Comparison of ENCODE assay signal across 14 cellular contexts in the genomic region with DNA sequence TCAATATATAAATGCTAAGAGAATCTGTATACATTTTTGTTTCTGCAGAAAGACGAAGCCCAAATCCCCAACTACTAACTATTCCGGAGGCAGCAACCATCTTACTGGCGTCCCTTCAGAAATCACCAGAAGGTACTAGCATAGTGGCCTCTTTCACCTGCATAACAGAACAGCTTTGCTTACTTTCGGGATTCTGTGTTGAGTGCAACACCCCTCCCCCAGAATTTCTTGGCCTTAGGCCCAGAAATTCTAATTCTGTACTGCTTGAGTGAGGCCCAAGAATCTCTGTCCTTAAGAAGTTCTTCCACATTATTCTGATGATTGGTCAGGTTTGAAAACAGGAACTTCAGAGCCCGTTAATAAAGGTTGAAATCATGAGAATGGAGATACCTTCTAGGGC. TPM values are rescaled to one million over a fixed set of nuclear protein-coding genes. Genes with fewer than 3 reads are reported as not detected.
A peak's percentile ranks its signal among the peaks of the same experiment; 100 is the strongest.
DNase-seq lines count a peak whose midpoint lies in the region; ATAC-seq and TF ChIP-seq lines count a peak whose summit lies in the region.
"Had no signal": no experiment of that assay in that cellular context is flagged by ENCODE, and none has a peak within 500 bp of the region (broad histone marks: within the 10 kb centered on the region; RNA-seq: fewer than 3 reads in every experiment).

No MANE protein-coding gene starts in this region.

- H3K27ac ChIP-seq in PC-3 (ENCODE audit: low read length) (no peak overlapping the region), heart left ventricle (peak overlapping the region in 11 of 12 donors; percentile 18 to 89 (median 81))
- H3K27ac ChIP-seq: 22Rv1 had no signal

- H3K9me3 ChIP-seq in PC-3 (ENCODE audit: low read length) = no peaks in the 10 kb centered on the region
- peaks cover 0 to 7% (median 0%) of the 10 kb centered on the region in 12 donors for H3K9me3 ChIP-seq in heart left ventricle

- 36 to 53% (median 50%) methylated on average over 5 of the region's 5 CpGs for WGBS in heart left ventricle, 4 donors

- TF ChIP-seq CTCF in PC-3 (conservative IDR thresholded peaks at IDR 0.05; ENCODE audit: low read depth, low read length) (no peak), heart left ventricle (IDR thresholded peaks at IDR 0.05) (no peak), progenitor cell of endocrine pancreas (IDR thresholded peaks at IDR 0.05; ENCODE audit: unreplicated experiment) (no peak), GM13977 (IDR thresholded peaks at IDR 0.05; ENCODE audit: extremely low read depth, insufficient read depth, missing control alignments) (no peak)

- DNase-seq in DMS 273 (lab: John Stamatoyannopoulos, UW; ENCODE audit: unreplicated experiment) = peak; percentile 2
- DNase-seq in DMS 273 treated with DMSO at 0.1 percent for 48 hours (lab: John Stamatoyannopoulos, UW) = no peak
- DNase-seq in PC-3 = peak; percentile 11
- peak in 2 of 5 donors; percentile 22 to 32 for DNase-seq in heart left ventricle
- DNase-seq in progenitor cell of endocrine pancreas (ENCODE audit: low spot score, unreplicated experiment) = no peak
- no peak for DNase-seq in GM13977 (ENCODE audit: low spot score)
- DNase-seq: activated CD4-positive, alpha-beta T cell treated with anti-CD3 and anti-CD28 coated beads for 48 hours; COR-L47; erythroblast; NCI-H2107 had no signal

- H3K27me3 Mint-ChIP-seq in progenitor cell of endocrine pancreas = peaks cover 46% of the 10 kb centered on the region

- no peaks in the 10 kb centered on the region for H3K9me2 ChIP-seq in PC-3 (replicated peaks; ENCODE audit: low read length)

- H3K36me3 Mint-ChIP-seq in progenitor cell of endocrine pancreas (ENCODE audit: insufficient read depth) = peaks cover 3% of the 10 kb centered on the region

- H3K36me3 ChIP-seq in PC-3 (ENCODE audit: low read depth, low read length) = no peaks in the 10 kb centered on the region
- H3K36me3 ChIP-seq in heart left ventricle = peaks cover 0 to 4% (median 0%) of the 10 kb centered on the region in 9 donors

- H3K4me2 ChIP-seq in PC-3 (ENCODE audit: low read length) = no peak overlapping the region

- H3K4me1 ChIP-seq in PC-3 (ENCODE audit: insufficient read depth, low read length) (peaks cover 13% of the 10 kb centered on the region; the same call in 1 of the 2 replicates), heart left ventricle (peaks cover 0 to 23% (median 5%) of the 10 kb centered on the region in 12 donors)

- H2AFZ ChIP-seq in PC-3 (ENCODE audit: low read length) = no peak overlapping the region

- TF ChIP-seq POLR2A in heart left ventricle (IDR thresholded peaks at IDR 0.05) = no peak

- H3K9ac ChIP-seq in PC-3 (ENCODE audit: low read length) = no peak overlapping the region

- H3K79me2 ChIP-seq in PC-3 (ENCODE audit: low read length) = no peaks in the 10 kb centered on the region

- H3K4me3 ChIP-seq in PC-3 (ENCODE audit: low read length) (no peak overlapping the region), heart left ventricle (peak overlapping the region in 5 of 12 donors; percentile 70 to 84 (median 74))

- intact Hi-C loops in PC-3 (cut with micrococcal nuclease) (loop anchor here (10.0 kb wide), 1 partner anchor 126 kb away; a partner anchor contains a TSS), heart left ventricle (cut with DNase I) (loop anchor here in 3 of 10 donors (5.0 to 10.0 kb wide), 2 partner anchors 78 to 126 kb away; a partner anchor contains a TSS)

- POLR2A ChIA-PET in PC-3 (lab: Charles Lee; ENCODE audit: unreplicated experiment) = no interaction called here

- peaks cover 17% of the 10 kb centered on the region for H3K4me1 Mint-ChIP-seq in progenitor cell of endocrine pancreas (ENCODE audit: low read depth)
- H3K4me1 Mint-ChIP-seq: central memory CD8-positive, alpha-beta T cell had no signal

- in situ Hi-C loops in GM13977 (cut with MboI; ENCODE audit: low pct_unique_long_range_greater_than_20kb, low sequenced_read_pairs, unreplicated experiment) = no loop called here

- peaks cover 8% of the 10 kb centered on the region for H3K9me3 Mint-ChIP-seq in progenitor cell of endocrine pancreas (ENCODE audit: low read depth)
- H3K9me3 Mint-ChIP-seq: central memory CD8-positive, alpha-beta T cell had no signal

- CTCF ChIA-PET in PC-3 (lab: Charles Lee) = no interaction called here

- peak overlapping the region; percentile 15 for H3K4me3 Mint-ChIP-seq in progenitor cell of endocrine pancreas (ENCODE audit: low read depth)
- H3K4me3 Mint-ChIP-seq: central memory CD8-positive, alpha-beta T cell had no signal

- H4K20me1 ChIP-seq in PC-3 (ENCODE audit: low read length) = no peaks in the 10 kb centered on the region

- no peak for ATAC-seq in PC-3
- peak; percentile 46 to 74 (median 60) for ATAC-seq in heart left ventricle
- ATAC-seq in HG03565 (IDR thresholded peaks at IDR 0.05; ENCODE audit: unreplicated experiment) = no peak
- ATAC-seq in GM18502 (IDR thresholded peaks at IDR 0.05; ENCODE audit: poor library complexity, unreplicated experiment) = no peak

- no peaks in the 10 kb centered on the region for H3F3A ChIP-seq in PC-3 (ENCODE audit: low read length, unreplicated experiment)

- H3K27me3 ChIP-seq in PC-3 (ENCODE audit: low read length) = peaks cover 5% of the 10 kb centered on the region
- peaks cover 0 to 42% (median 0%) of the 10 kb centered on the region in 9 donors for H3K27me3 ChIP-seq in heart left ventricle

- no TSS peak for BruUV-seq in PC-3 (replicated peaks; lab: Mats Ljungman, UMichigan)

- H3K27ac Mint-ChIP-seq in progenitor cell of endocrine pancreas = no peak overlapping the region

RNA-seq across cellular contexts. Expression of a gene that starts 2.9 kb away (rescaled TPM):
- total RNA-seq in PC-3 (2014; rRNA removed) (0.87 TPM in 1 of 2 replicates, not detected in the other), heart left ventricle (10 to 100 TPM in 5 of 9 donors, 1 to 10 TPM in 4; 7.0 to 20.0 (median 13.5) TPM), progenitor cell of endocrine pancreas (2.6 and 2.7 TPM in 2 replicates)
- polyA plus RNA-seq in heart left ventricle = 10 to 100 TPM in 1 of 2 donors, 1 to 10 TPM in 1; 1.8 to 12.8 TPM

RNA-seq across cellular contexts. Expression of a gene that starts 27.4 kb away (rescaled TPM):
- 16.8 and 19.0 TPM in 2 replicates for total RNA-seq in PC-3 (2014; rRNA removed)
- 10 to 100 TPM; 12.9 to 32.0 (median 22.1) TPM for total RNA-seq in heart left ventricle
- polyA plus RNA-seq in heart left ventricle = 10 to 100 TPM; 13.2 to 43.7 TPM
- total RNA-seq in progenitor cell of endocrine pancreas = 41.1 and 49.3 TPM in 2 replicates

RNA-seq across cellular contexts. Expression of a gene that starts 27.5 kb away (rescaled TPM):
- total RNA-seq in PC-3 (2014; rRNA removed) (22.0 and 38.2 TPM in 2 replicates), heart left ventricle (10 to 100 TPM; 17.1 to 39.3 (median 27.4) TPM), progenitor cell of endocrine pancreas (36.6 and 37.7 TPM in 2 replicates)
- 10 to 100 TPM in 1 of 2 donors, 1 to 10 TPM in 1; 9.0 to 21.2 TPM for polyA plus RNA-seq in heart left ventricle

Comparison
In these comparisons a context has a peak if more than half of its experiments do, and no peak if none do; other contexts are left out.
1. DNase-seq: peak in DMS 273 (single experiment) and PC-3 (single experiment); none in DMS 273 treated with DMSO at 0.1 percent for 48 hours (single experiment), progenitor cell of endocrine pancreas (single experiment) and GM13977 (single experiment).
2. ATAC-seq: peak in heart left ventricle (4 of 4); none in PC-3 (single experiment), HG03565 (single experiment) and GM18502 (single experiment).